ENCODE assay signal across 8 cellular contexts in the genomic region with DNA sequence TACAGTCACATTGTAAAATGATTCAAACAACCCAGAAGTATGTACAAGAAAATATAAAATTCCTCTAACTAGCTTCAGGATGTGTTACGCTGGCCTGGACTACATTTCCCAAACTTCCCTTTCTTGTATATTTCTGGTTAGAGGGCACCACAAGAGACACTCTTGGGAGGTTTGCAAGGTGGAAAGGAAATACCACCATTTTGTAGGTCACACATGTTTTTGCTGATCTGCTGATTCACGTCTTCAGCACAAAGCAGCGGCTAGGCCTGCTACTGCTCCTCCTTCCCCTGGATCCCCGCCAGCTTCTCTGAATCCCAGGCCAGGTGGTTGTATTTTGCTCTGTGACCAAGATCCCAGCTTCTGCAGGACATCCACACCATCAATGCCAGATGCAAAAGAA.
DNase-seq lines count a peak whose midpoint lies in the region; ATAC-seq lines count a peak whose summit lies in the region.

No MANE protein-coding gene starts in this region.

- DNase-seq in DMS153 treated with DMSO at 0.1 percent for 48 hours (lab: John Stamatoyannopoulos, UW; ENCODE audit: unreplicated experiment) = peak; percentile 63
- DNase-seq in NCI-H146 (lab: John Stamatoyannopoulos, UW) = peak; percentile 80
- DNase-seq in amniotic epithelial cell (ENCODE audit: low read depth) = peak; percentile 79
- peak; percentile 39 for DNase-seq in mesenteric fat pad (ENCODE audit: low spot score)
- no peak for DNase-seq in putamen (ENCODE audit: low spot score)
- DNase-seq in activated CD4-positive, alpha-beta T cell treated with anti-CD3 and anti-CD28 coated beads for 1 hour = no peak

- ATAC-seq in GM19455 (IDR thresholded peaks at IDR 0.05; ENCODE audit: unreplicated experiment) = no peak
- no peak for ATAC-seq in HG02973 (IDR thresholded peaks at IDR 0.05; ENCODE audit: unreplicated experiment)

Comparison
In these comparisons a context has a peak if more than half of its experiments do, and no peak if none do; other contexts are left out.
1. DNase-seq: peak in DMS153 treated with DMSO at 0.1 percent for 48 hours (single experiment), NCI-H146 (single experiment), amniotic epithelial cell (single experiment) and mesenteric fat pad (single experiment); none in putamen (single experiment) and activated CD4-positive, alpha-beta T cell treated with anti-CD3 and anti-CD28 coated beads for 1 hour (single experiment).